ENCODE assay signal across 8 cellular contexts in the genomic region with DNA sequence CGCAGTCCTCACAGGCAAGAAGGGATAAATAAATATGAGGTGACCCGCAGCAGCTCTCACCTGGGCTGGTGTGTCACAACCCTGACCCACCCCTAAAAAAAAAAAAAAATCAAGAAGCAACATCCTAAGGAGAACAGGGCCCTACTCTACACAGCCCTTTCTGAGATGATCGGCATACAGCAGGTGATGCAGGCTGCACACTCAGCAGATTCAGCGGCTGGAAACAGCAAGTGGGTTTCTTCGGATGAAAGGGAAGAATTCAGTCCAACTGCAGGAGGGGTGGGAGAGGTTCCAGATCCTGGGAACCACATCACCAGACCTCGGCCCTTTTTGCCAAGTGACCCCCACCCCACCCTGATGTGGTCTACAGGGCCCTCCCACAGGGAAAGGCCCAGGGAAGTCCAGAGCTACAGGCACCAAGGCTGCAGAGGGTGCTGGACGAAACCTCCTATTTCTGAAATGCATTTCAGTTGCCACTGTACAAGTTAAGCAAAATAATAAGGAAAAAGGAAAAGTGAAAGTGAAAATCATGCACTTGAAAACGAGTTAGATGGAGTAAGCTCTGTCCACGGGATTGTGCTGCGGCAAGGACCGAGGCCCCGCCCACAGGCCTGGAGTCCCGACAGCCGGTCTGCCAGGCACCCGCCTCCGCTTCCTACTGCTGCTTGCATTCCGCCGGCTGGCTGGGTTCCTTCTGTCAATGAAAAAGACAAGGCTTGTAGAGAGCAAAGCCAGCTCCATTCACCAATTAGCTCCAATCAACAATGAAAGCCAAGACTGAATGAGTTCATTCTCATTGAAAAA. TPM values are rescaled to one million over a fixed set of nuclear protein-coding genes. Genes with fewer than 3 reads are reported as not detected.
DNase-seq lines count a peak whose midpoint lies in the region; ATAC-seq, FAIRE-seq and TF ChIP-seq lines count a peak whose summit lies in the region.

No MANE protein-coding gene starts in this region.

- WGBS in right lobe of liver (ENCODE audit: insufficient coverage, low coverage, low lambda C conversion rate, missing lambda C conversion rate), result 23% methylated on average over 17 of the region's 18 CpGs

- H3K27ac ChIP-seq in right lobe of liver, result peak overlapping the region in 1 of 3 donors; percentile 15
- H3K27ac ChIP-seq in SJCRH30, result no peak overlapping the region

- H3K4me1 ChIP-seq in right lobe of liver (peaks cover 0 to 25% (median 11%) of the 10 kb centered on the region in 4 donors), SJCRH30 (no peaks in the 10 kb centered on the region)

- no peak for FAIRE-seq in RCC 7860 (lab: Jason Lieb, UNC)

- H3K27me3 ChIP-seq in right lobe of liver, result no peaks in the 10 kb centered on the region
- H3K27me3 ChIP-seq in SJCRH30, result no peaks in the 10 kb centered on the region

- TF ChIP-seq POLR2A in right lobe of liver (IDR thresholded peaks at IDR 0.05), result no peak

- H3K4me3 ChIP-seq in right lobe of liver (no peak overlapping the region), SJCRH30 (no peak overlapping the region)

- intact Hi-C loops in right lobe of liver (cut with DNase I), result no loop called here

- H3K36me3 ChIP-seq in right lobe of liver (peaks cover 0 to 18% (median 2%) of the 10 kb centered on the region in 4 donors), SJCRH30 (peaks cover 59% of the 10 kb centered on the region)

- H3K9me3 ChIP-seq in right lobe of liver (no peaks in the 10 kb centered on the region), SJCRH30 (replicated peaks) (0 out of 2 replicates have a peak, but pooled peaks cover 3% of the 10 kb centered on the region)

- TF ChIP-seq CTCF in right lobe of liver (IDR thresholded peaks at IDR 0.05), result no peak

- DNase-seq in DMS 273 treated with DMSO at 0.1 percent for 48 hours (lab: John Stamatoyannopoulos, UW), result peak; percentile 50
- peak; percentile 43 for DNase-seq in UCSD-AML1 (lab: John Stamatoyannopoulos, UW; ENCODE audit: unreplicated experiment)
- peak; percentile 17 for DNase-seq in effector CD8-positive, alpha-beta T cell (lab: John Stamatoyannopoulos, UW)
- peak; percentile 89 to 93 (median 90) for DNase-seq in right lobe of liver
- peak; percentile 49 for DNase-seq in stimulated activated CD4-positive, alpha-beta T cell treated with anti-CD3 and anti-CD28 coated beads, Interleukin-4, amount 100 ng/mL, for 24 hours
- no peak for DNase-seq in NCI-H510A treated with DMSO at 0.1 percent for 48 hours (lab: John Stamatoyannopoulos, UW)
- no peak for DNase-seq in SJCRH30
- no peak for DNase-seq in RCC 7860 (ENCODE audit: low spot score)

- peak; percentile 75 to 85 (median 84) for ATAC-seq in right lobe of liver

RNA-seq across cellular contexts. Expression of a gene that starts 15.9 kb away (rescaled TPM):
- 10 to 100 TPM in 2 of 6 experiments, 1 to 10 TPM in 1, under 1 TPM in 2, not detected in 1; 0.51 to 12.7 (median 5.9) TPM for total RNA-seq in right lobe of liver
- not detected in 2 replicates for total RNA-seq in SJCRH30 (2014; rRNA removed; shearing (Covaris generic))

RNA-seq across cellular contexts. Expression of a gene that starts 47.0 kb away (rescaled TPM):
- total RNA-seq in right lobe of liver, result 10 to 100 TPM; 37.6 to 76.0 (median 56.9) TPM
- 135 and 168 TPM in 2 replicates for total RNA-seq in SJCRH30 (2014; rRNA removed; shearing (Covaris generic))

RNA-seq across cellular contexts. Expression of a gene that starts 59.6 kb away (rescaled TPM):
- 1 to 10 TPM; 2.2 to 8.0 (median 3.6) TPM for total RNA-seq in right lobe of liver
- total RNA-seq in SJCRH30 (2014; rRNA removed; shearing (Covaris generic)), result not detected in 2 replicates

Comparison
In these comparisons a context has a peak if more than half of its experiments do, and no peak if none do; other contexts are left out.
1. DNase-seq: peak in DMS 273 treated with DMSO at 0.1 percent for 48 hours (single experiment), UCSD-AML1 (single experiment), effector CD8-positive, alpha-beta T cell (single experiment), right lobe of liver (3 of 3) and stimulated activated CD4-positive, alpha-beta T cell treated with anti-CD3 and anti-CD28 coated beads, Interleukin-4, amount 100 ng/mL, for 24 hours (single experiment); none in NCI-H510A treated with DMSO at 0.1 percent for 48 hours (single experiment), SJCRH30 (0 of 2) and RCC 7860 (single experiment).